In genomic region chr2:222794585-222795579, GRCh38 we compare ENCODE assay signal across 24 cellular contexts.
DNase-seq lines count a peak whose midpoint lies in the region; ATAC-seq and TF ChIP-seq lines count a peak whose summit lies in the region.
"Had no signal": no experiment of that assay in that cellular context is flagged by ENCODE, and none has a peak within 500 bp of the region (broad histone marks: within the 10 kb centered on the region; RNA-seq: fewer than 3 reads in every experiment).

No MANE protein-coding gene starts in this region.

- H3K79me1 ChIP-seq in H9 (ENCODE audit: insufficient read depth, low read depth, low read length, poor library complexity, severe bottlenecking), result no peaks in the 10 kb centered on the region

- H2BK15ac ChIP-seq in H9 (ENCODE audit: low read depth, low read length), result no peak overlapping the region

- H2AFZ ChIP-seq in H9 (ENCODE audit: low read length) (no peak overlapping the region), PC-3 (ENCODE audit: low read length) (no peak overlapping the region), MM.1S (ENCODE audit: low read length) (no peak overlapping the region)

- peaks cover 32 to 44% of the 10 kb centered on the region in 2 experiments for H3K4me1 Mint-ChIP-seq in H9
- H3K4me1 Mint-ChIP-seq in progenitor cell of endocrine pancreas (ENCODE audit: low read depth), result peaks cover 58% of the 10 kb centered on the region

- no peaks in the 10 kb centered on the region for H3K9me3 ChIP-seq in H9 (ENCODE audit: control insufficient read depth, low read depth, low read length)
- no peaks in the 10 kb centered on the region for H3K9me3 ChIP-seq in PC-3 (ENCODE audit: low read length)
- H3K9me3 ChIP-seq in MM.1S (replicated peaks; ENCODE audit: insufficient read depth, low read length), result no peaks in the 10 kb centered on the region
- H3K9me3 ChIP-seq in psoas muscle, result no peaks in the 10 kb centered on the region
- H3K9me3 ChIP-seq: heart right ventricle, left ventricle myocardium inferior, sigmoid colon, tibial artery had no signal

- no peak overlapping the region for H3K14ac ChIP-seq in H9 (ENCODE audit: insufficient read depth, low read length)

- H3K9me2 ChIP-seq in PC-3 (replicated peaks; ENCODE audit: low read length), result no peaks in the 10 kb centered on the region
- H3K9me2 ChIP-seq in MM.1S (replicated peaks; ENCODE audit: insufficient read depth, low read length), result no peaks in the 10 kb centered on the region

- H3K4me3 Mint-ChIP-seq in H9, result no peak overlapping the region
- no peak overlapping the region for H3K4me3 Mint-ChIP-seq in progenitor cell of endocrine pancreas (ENCODE audit: low read depth)
- H3K4me3 Mint-ChIP-seq: activated CD4-positive, alpha-beta T cell treated with anti-CD3 and anti-CD28 coated beads for 36 hours; CD4-positive, alpha-beta memory T cell; natural killer cell treated with Interleukin-12 subunit alpha and Interleukin-12 subunit beta and Interleukin-15 and Interleukin-18, amount 100 ng/mL, for 72 hours; stimulated activated naive CD8-positive, alpha-beta T cell treated with anti-CD3 and anti-CD28 coated beads, Interleukin-15, Interleukin-2, amounts not matched to agents 100 ng/mL and 50 ng/mL, for 24 hours; T-helper 1 cell treated with Interleukin-12 subunit alpha and Interleukin-12 subunit beta and Interleukin-4 antibody, amounts not matched to agents 30 μg/mL and 1 μg/mL, for 36 hours had no signal

- POLR2A ChIA-PET in PC-3 (lab: Charles Lee; ENCODE audit: unreplicated experiment), result no interaction called here

- H2BK120ac ChIP-seq in H9 (ENCODE audit: low read depth, low read length, poor library complexity, severe bottlenecking), result no peak overlapping the region

- H3K27ac Mint-ChIP-seq in H9 (peak overlapping the region in 1 of 3 experiments; percentile 57; a peak in 1 of 7 replicates), progenitor cell of endocrine pancreas (peak overlapping the region; percentile 55)
- H3K27ac Mint-ChIP-seq: activated CD4-positive, alpha-beta T cell treated with anti-CD3 and anti-CD28 coated beads for 36 hours; CD4-positive, alpha-beta memory T cell; natural killer cell treated with Interleukin-12 subunit alpha and Interleukin-12 subunit beta and Interleukin-15 and Interleukin-18, amount 100 ng/mL, for 72 hours; stimulated activated naive CD8-positive, alpha-beta T cell treated with anti-CD3 and anti-CD28 coated beads, Interleukin-15, Interleukin-2, amounts not matched to agents 100 ng/mL and 50 ng/mL, for 24 hours; T-helper 1 cell treated with Interleukin-12 subunit alpha and Interleukin-12 subunit beta and Interleukin-4 antibody, amounts not matched to agents 30 μg/mL and 1 μg/mL, for 36 hours had no signal

- no peak overlapping the region for H3K9ac ChIP-seq in H9 (ENCODE audit: extremely low read depth, insufficient read length, low read length)
- peak overlapping the region; percentile 63; the same call in 1 of the 2 replicates for H3K9ac ChIP-seq in PC-3 (ENCODE audit: low read length)
- H3K9ac ChIP-seq in MM.1S (ENCODE audit: low read length), result no peak overlapping the region

- DNase-seq in H9, result peak; percentile 62
- DNase-seq in PC-3, result no peak
- peak; percentile 30 for DNase-seq in iPS-NIHi11 (ENCODE audit: low spot score)
- no peak for DNase-seq in progenitor cell of endocrine pancreas (ENCODE audit: low spot score, unreplicated experiment)
- DNase-seq in MM.1S, result no peak
- no peak for DNase-seq in sciatic nerve (ENCODE audit: low spot score)
- no peak for DNase-seq in psoas muscle
- DNase-seq: activated CD4-positive, alpha-beta T cell treated with anti-CD3 and anti-CD28 coated beads for 36 hours; activated gamma-delta T cell; activated T-cell treated with anti-CD3 and anti-CD28 coated beads, Interleukin-2, amount 50 U/mL, for 1 hour; CD4-positive, alpha-beta memory T cell; DMS153; GF-D8; heart right ventricle; left ventricle myocardium inferior; RPMI8226; sigmoid colon; stimulated activated CD4-positive, alpha-beta T cell treated with anti-CD3 and anti-CD28 coated beads, Interleukin-15, amount 100 ng/mL, for 24 hours; tibial artery had no signal

- no peaks in the 10 kb centered on the region for H3K9me3 Mint-ChIP-seq in H9
- H3K9me3 Mint-ChIP-seq in progenitor cell of endocrine pancreas (ENCODE audit: low read depth), result no peaks in the 10 kb centered on the region
- H3K9me3 Mint-ChIP-seq: CD4-positive, alpha-beta memory T cell; natural killer cell treated with Interleukin-12 subunit alpha and Interleukin-12 subunit beta and Interleukin-15 and Interleukin-18, amount 100 ng/mL, for 72 hours; stimulated activated naive CD8-positive, alpha-beta T cell treated with anti-CD3 and anti-CD28 coated beads, Interleukin-15, Interleukin-2, amounts not matched to agents 100 ng/mL and 50 ng/mL, for 24 hours; T-helper 1 cell treated with Interleukin-12 subunit alpha and Interleukin-12 subunit beta and Interleukin-4 antibody, amounts not matched to agents 30 μg/mL and 1 μg/mL, for 36 hours had no signal

- H3K27me3 ChIP-seq in H9 (ENCODE audit: insufficient read depth, low read length), result no peaks in the 10 kb centered on the region
- no peaks in the 10 kb centered on the region for H3K27me3 ChIP-seq in PC-3 (ENCODE audit: low read length)
- peaks cover 59% of the 10 kb centered on the region for H3K27me3 ChIP-seq in MM.1S (replicated peaks; ENCODE audit: insufficient read depth, low read length)
- no peaks in the 10 kb centered on the region for H3K27me3 ChIP-seq in psoas muscle (ENCODE audit: insufficient read depth in 3 of 3, low read length in 2 of 3)
- H3K27me3 ChIP-seq: heart right ventricle, sigmoid colon, tibial artery had no signal

- peaks cover 1% of the 10 kb centered on the region; the same call in 1 of the 2 replicates for H3K27me3 Mint-ChIP-seq in H9 (ENCODE audit: low read depth)
- H3K27me3 Mint-ChIP-seq in progenitor cell of endocrine pancreas, result no peaks in the 10 kb centered on the region
- H3K27me3 Mint-ChIP-seq: activated CD4-positive, alpha-beta T cell treated with anti-CD3 and anti-CD28 coated beads for 36 hours; CD4-positive, alpha-beta memory T cell; stimulated activated naive CD8-positive, alpha-beta T cell treated with anti-CD3 and anti-CD28 coated beads, Interleukin-15, Interleukin-2, amounts not matched to agents 100 ng/mL and 50 ng/mL, for 24 hours had no signal

- H3K79me2 ChIP-seq in H9 (ENCODE audit: insufficient read depth, low read length) (no peaks in the 10 kb centered on the region), PC-3 (ENCODE audit: low read length) (no peaks in the 10 kb centered on the region), MM.1S (ENCODE audit: low read length) (no peaks in the 10 kb centered on the region)

- H3F3A ChIP-seq in PC-3 (ENCODE audit: low read length, unreplicated experiment) (peaks cover 11% of the 10 kb centered on the region), MM.1S (ENCODE audit: insufficient read depth, low read length) (no peaks in the 10 kb centered on the region)

- no peak overlapping the region for H3K4me3 ChIP-seq in PC-3 (ENCODE audit: low read length)
- no peak overlapping the region for H3K4me3 ChIP-seq in MM.1S (ENCODE audit: low read length)
- no peak overlapping the region for H3K4me3 ChIP-seq in psoas muscle
- H3K4me3 ChIP-seq: heart right ventricle, left ventricle myocardium inferior, sigmoid colon, tibial artery had no signal

- ATAC-seq in PC-3 (no peak), sciatic nerve (no peak), psoas muscle (no peak), GM21528 (IDR thresholded peaks at IDR 0.05; ENCODE audit: low FRiP score, unreplicated experiment) (no peak)
- ATAC-seq: activated CD4-positive, alpha-beta T cell treated with anti-CD3 and anti-CD28 coated beads for 36 hours; natural killer cell treated with Interleukin-12 subunit alpha and Interleukin-12 subunit beta and Interleukin-15 and Interleukin-18, amount 100 ng/mL, for 72 hours had no signal

- no peak overlapping the region for H3T11ph ChIP-seq in H9 (ENCODE audit: low read length)

- BruUV-seq in PC-3 (replicated peaks; lab: Mats Ljungman, UMichigan), result no TSS peak

- WGBS in H9 (ENCODE audit: extremely low coverage, insufficient read length, low lambda C conversion rate), result no CpG with 5 or more reads among the region's 10 CpGs
- WGBS in psoas muscle, 3 donors, result 56 to 78% (median 60%) methylated on average over 10 of the region's 10 CpGs

- no peak overlapping the region for H3K23ac ChIP-seq in H9 (ENCODE audit: insufficient read length, low read depth, low read length)

- no peaks in the 10 kb centered on the region for H4K20me1 ChIP-seq in H9 (ENCODE audit: control insufficient read depth, insufficient read depth, insufficient read length)
- H4K20me1 ChIP-seq in PC-3 (ENCODE audit: low read length), result no peaks in the 10 kb centered on the region
- H4K20me1 ChIP-seq in MM.1S (ENCODE audit: insufficient read depth, low read length), result no peaks in the 10 kb centered on the region

- intact Hi-C loops in PC-3 (cut with micrococcal nuclease), result loop anchor here (5.0 kb wide), 2 partner anchors 87 to 103 kb away; no protein-coding TSS in a partner anchor
- intact Hi-C loops in sciatic nerve (cut with DNase I), result no loop called here
- intact Hi-C loops in psoas muscle (cut with DNase I), result loop anchor here (5.0 to 10.0 kb wide), 6 partner anchors 38 to 543 kb away; partner anchors contain the start of gene ACSL3 (in 1 of the 2)

- no peak overlapping the region for H2AK5ac ChIP-seq in H9 (ENCODE audit: insufficient read length, low read length)

- no peaks in the 10 kb centered on the region for H3K36me3 Mint-ChIP-seq in H9 (ENCODE audit: insufficient read depth in 1 of 3, low read depth in 3 of 3)
- H3K36me3 Mint-ChIP-seq in progenitor cell of endocrine pancreas (ENCODE audit: insufficient read depth), result no peaks in the 10 kb centered on the region
- H3K36me3 Mint-ChIP-seq: CD4-positive, alpha-beta memory T cell; natural killer cell treated with Interleukin-12 subunit alpha and Interleukin-12 subunit beta and Interleukin-15 and Interleukin-18, amount 100 ng/mL, for 72 hours had no signal

- no peak overlapping the region for H3K4me2 ChIP-seq in H9 (ENCODE audit: insufficient read depth, insufficient read length, low read length)
- no peak overlapping the region for H3K4me2 ChIP-seq in PC-3 (ENCODE audit: low read length)
- no peak overlapping the region for H3K4me2 ChIP-seq in MM.1S (ENCODE audit: low read depth, low read length)

- no peak overlapping the region for H2BK5ac ChIP-seq in H9 (ENCODE audit: insufficient read length, low read length)

- peaks cover 3% of the 10 kb centered on the region; the same call in 1 of the 2 replicates for H3K4me1 ChIP-seq in H9 (ENCODE audit: insufficient read depth, low read length)
- peaks cover 26% of the 10 kb centered on the region for H3K4me1 ChIP-seq in PC-3 (ENCODE audit: insufficient read depth, low read length)
- peaks cover 1% of the 10 kb centered on the region for H3K4me1 ChIP-seq in MM.1S (ENCODE audit: low read length)
- H3K4me1 ChIP-seq in psoas muscle, result peaks cover 22% of the 10 kb centered on the region

- H2BK20ac ChIP-seq in H9 (ENCODE audit: low read depth, low read length, poor library complexity, severe bottlenecking), result no peak overlapping the region

- CTCF ChIA-PET in PC-3 (lab: Charles Lee), result no interaction called here

- no peaks in the 10 kb centered on the region for H3K23me2 ChIP-seq in H9 (ENCODE audit: insufficient read length, low read depth, low read length, poor library complexity, severe bottlenecking)

- H4K8ac ChIP-seq in H9 (replicated peaks; ENCODE audit: insufficient read length, low read depth, low read length), result no peak overlapping the region

- TF ChIP-seq CTCF in H9 (conservative IDR thresholded peaks at IDR 0.05) (no peak), PC-3 (conservative IDR thresholded peaks at IDR 0.05; ENCODE audit: low read depth, low read length) (no peak), progenitor cell of endocrine pancreas (IDR thresholded peaks at IDR 0.05; ENCODE audit: unreplicated experiment) (no peak), MM.1S (IDR thresholded peaks at IDR 0.05; ENCODE audit: low read length) (no peak), psoas muscle (IDR thresholded peaks at IDR 0.05) (no peak)

- H3K27ac ChIP-seq in H9 (ENCODE audit: insufficient read length, low read depth, low read length) (no peak overlapping the region), PC-3 (ENCODE audit: low read length) (peak overlapping the region; percentile 93; the same call in 1 of the 2 replicates), MM.1S (ENCODE audit: low read length) (no peak overlapping the region), psoas muscle (no peak overlapping the region)
- H3K27ac ChIP-seq: HL-60, sigmoid colon, tibial artery had no signal

- H2BK12ac ChIP-seq in H9 (ENCODE audit: insufficient read length, low read depth, low read length), result no peak overlapping the region

- H3K36me3 ChIP-seq in PC-3 (ENCODE audit: low read depth, low read length) (no peaks in the 10 kb centered on the region), MM.1S (replicated peaks; ENCODE audit: insufficient read depth, low read length) (no peaks in the 10 kb centered on the region), psoas muscle (ENCODE audit: insufficient read depth in 1 of 2, low read depth in 1 of 2) (no peaks in the 10 kb centered on the region)
- H3K36me3 ChIP-seq: heart right ventricle, left ventricle myocardium inferior, sigmoid colon, tibial artery had no signal

- H4K91ac ChIP-seq in H9 (ENCODE audit: insufficient read length, low read depth, low read length), result no peak overlapping the region

- no peak overlapping the region for H3K56ac ChIP-seq in H9 (ENCODE audit: insufficient read length, low read depth, low read length)

- no peak overlapping the region for H3K4ac ChIP-seq in H9 (ENCODE audit: low read depth, low read length)

- H4K5ac ChIP-seq in H9 (ENCODE audit: insufficient read length, low read depth, low read length), result no peak overlapping the region

- no peak overlapping the region for H3K18ac ChIP-seq in H9 (ENCODE audit: insufficient read length, low read depth, low read length)

Comparison
In these comparisons a context has a peak if more than half of its experiments do, and no peak if none do; other contexts are left out.
1. DNase-seq: peak in H9 (single experiment) and iPS-NIHi11 (single experiment); none in PC-3 (single experiment), progenitor cell of endocrine pancreas (single experiment), MM.1S (single experiment), sciatic nerve (single experiment) and psoas muscle (0 of 2).